38 cellular contexts compared by ENCODE assay signal in genomic region chr5:101253096-101253495, GRCh38.
"Had no signal": no experiment of that assay in that cellular context is flagged by ENCODE, and none has a peak within 500 bp of the region (broad histone marks: within the 10 kb centered on the region; RNA-seq: fewer than 3 reads in every experiment).

No MANE protein-coding gene starts in this region.

- H3K9me3 ChIP-seq: adrenal gland, ascending aorta, body of pancreas, breast epithelium had no signal

- H3K9me3 Mint-ChIP-seq: activated naive CD4-positive, alpha-beta T cell treated with anti-CD3 and anti-CD28 coated beads for 36 hours; activated naive CD4-positive, alpha-beta T cell treated with anti-CD3 and anti-CD28 coated beads, Interleukin-2, amount 10 ng/mL, durations not matched to agents 7 days and 5 days; activated naive CD8-positive, alpha-beta T cell treated with anti-CD3 and anti-CD28 coated beads, Interleukin-2, amount 10 ng/mL, durations not matched to agents 7 days and 5 days; activated T-cell treated with anti-CD3 and anti-CD28 coated beads, Interleukin-2, amount 50 U/mL, for 72 hours; activated T-helper 1 cell treated with anti-CD3 and anti-CD28 coated beads, Interleukin-12 subunit alpha, Interleukin-12 subunit beta, Interleukin-2, Interleukin-4 antibody, amounts not matched to agents 30 ng/mL and 10 ng/mL and 1 ng/mL, durations not matched to agents 14 hours and 24 hours and 36 hours; activated T-helper 17 cell treated with anti-CD3 and anti-CD28 coated beads, Interleukin-2, amount 50 U/mL, for 72 hours; activated T-helper 2 cell treated with anti-CD3 and anti-CD28 coated beads, Interferon-gamma antibody, Interleukin-2, Interleukin-4, amounts not matched to agents 10 μg/mL and 5 μg/mL and 100 μg/mL, durations not matched to agents 14 hours and 24 hours and 36 hours; central memory CD8-positive, alpha-beta T cell had no signal

- H3K36me3 Mint-ChIP-seq: activated naive CD4-positive, alpha-beta T cell treated with anti-CD3 and anti-CD28 coated beads, Interleukin-2, amount 10 ng/mL, durations not matched to agents 7 days and 5 days; activated naive CD4-positive, alpha-beta T cell treated with anti-CD3 and anti-CD28 coated beads, Interleukin-2, amount 50 U/mL, for 24 hours; activated naive CD4-positive, alpha-beta T cell treated with anti-CD3 and anti-CD28 coated beads, Interleukin-2, amount 50 U/mL, for 72 hours; activated naive CD8-positive, alpha-beta T cell; activated naive CD8-positive, alpha-beta T cell treated with anti-CD3 and anti-CD28 coated beads for 36 hours; activated naive CD8-positive, alpha-beta T cell treated with anti-CD3 and anti-CD28 coated beads, Interleukin-2, amount 10 ng/mL, durations not matched to agents 7 days and 5 days; brain had no signal

- H3K4me3 ChIP-seq: adrenal gland, ascending aorta, body of pancreas, breast epithelium, cardiac muscle cell had no signal

- H3K4me3 Mint-ChIP-seq: activated naive CD4-positive, alpha-beta T cell treated with anti-CD3 and anti-CD28 coated beads for 36 hours; activated naive CD4-positive, alpha-beta T cell treated with anti-CD3 and anti-CD28 coated beads, Interleukin-2, amount 10 ng/mL, durations not matched to agents 7 days and 5 days; activated naive CD4-positive, alpha-beta T cell treated with anti-CD3 and anti-CD28 coated beads, Interleukin-2, amount 50 U/mL, for 24 hours; activated naive CD8-positive, alpha-beta T cell; activated naive CD8-positive, alpha-beta T cell treated with anti-CD3 and anti-CD28 coated beads for 36 hours; activated naive CD8-positive, alpha-beta T cell treated with anti-CD3 and anti-CD28 coated beads, Interleukin-2, amount 10 ng/mL, durations not matched to agents 7 days and 5 days; activated naive CD8-positive, alpha-beta T cell treated with anti-CD3 and anti-CD28 coated beads, Interleukin-2, amount 50 U/mL, for 24 hours; activated T-cell treated with anti-CD3 and anti-CD28 coated beads, Interleukin-2, amount 50 U/mL, for 24 hours; activated T-cell treated with anti-CD3 and anti-CD28 coated beads, Interleukin-2, amount 50 U/mL, for 4 hours; activated T-cell treated with anti-CD3 and anti-CD28 coated beads, Interleukin-2, amount 50 U/mL, for 72 hours; activated T-helper 1 cell treated with anti-CD3 and anti-CD28 coated beads, Interleukin-12 subunit alpha, Interleukin-12 subunit beta, Interleukin-2, Interleukin-4 antibody, amounts not matched to agents 30 ng/mL and 10 ng/mL and 1 ng/mL, durations not matched to agents 14 hours and 24 hours and 36 hours; activated T-helper 17 cell treated with anti-CD3 and anti-CD28 coated beads, Interleukin-2, amount 50 U/mL, for 72 hours; brain; central memory CD8-positive, alpha-beta T cell had no signal

- H3K4me1 Mint-ChIP-seq: activated naive CD4-positive, alpha-beta T cell treated with anti-CD3 and anti-CD28 coated beads, Interleukin-2, amount 10 ng/mL, durations not matched to agents 7 days and 5 days; activated naive CD4-positive, alpha-beta T cell treated with anti-CD3 and anti-CD28 coated beads, Interleukin-2, amount 50 U/mL, for 24 hours; activated naive CD8-positive, alpha-beta T cell treated with anti-CD3 and anti-CD28 coated beads for 36 hours; activated naive CD8-positive, alpha-beta T cell treated with anti-CD3 and anti-CD28 coated beads, Interleukin-2, amount 10 ng/mL, durations not matched to agents 7 days and 5 days; activated naive CD8-positive, alpha-beta T cell treated with anti-CD3 and anti-CD28 coated beads, Interleukin-2, amount 50 U/mL, for 24 hours; activated T-helper 17 cell treated with anti-CD3 and anti-CD28 coated beads, Interleukin-2, amount 50 U/mL, for 72 hours; brain; central memory CD8-positive, alpha-beta T cell had no signal

- H3K27ac ChIP-seq: adrenal gland, ascending aorta, body of pancreas, brain microvascular endothelial cell, breast epithelium, cardiac muscle cell had no signal

- H3K27me3 Mint-ChIP-seq: activated naive CD4-positive, alpha-beta T cell treated with anti-CD3 and anti-CD28 coated beads, Interleukin-2, amount 10 ng/mL, durations not matched to agents 7 days and 5 days; activated naive CD4-positive, alpha-beta T cell treated with anti-CD3 and anti-CD28 coated beads, Interleukin-2, amount 50 U/mL, for 24 hours; activated naive CD8-positive, alpha-beta T cell treated with anti-CD3 and anti-CD28 coated beads for 36 hours; activated naive CD8-positive, alpha-beta T cell treated with anti-CD3 and anti-CD28 coated beads, Interleukin-2, amount 50 U/mL, for 24 hours; brain; central memory CD8-positive, alpha-beta T cell had no signal

- H3K36me3 ChIP-seq: adrenal gland, ascending aorta, brain microvascular endothelial cell, breast epithelium, cardiac muscle cell had no signal

- ATAC-seq: activated naive CD4-positive, alpha-beta T cell treated with anti-CD3 and anti-CD28 coated beads, Interleukin-2, amount 50 U/mL, for 72 hours; activated naive CD8-positive, alpha-beta T cell treated with anti-CD3 and anti-CD28 coated beads, Interleukin-2, amount 50 U/mL, for 24 hours; activated T-cell treated with anti-CD3 and anti-CD28 coated beads, Interleukin-2, amount 50 U/mL, for 4 hours; activated T-cell treated with anti-CD3 and anti-CD28 coated beads, Interleukin-2, amount 50 U/mL, for 72 hours; activated T-helper 17 cell treated with anti-CD3 and anti-CD28 coated beads, Interleukin-2, amount 50 U/mL, for 72 hours; body of pancreas had no signal

- H3K27ac Mint-ChIP-seq: activated naive CD4-positive, alpha-beta T cell treated with anti-CD3 and anti-CD28 coated beads for 36 hours; activated naive CD4-positive, alpha-beta T cell treated with anti-CD3 and anti-CD28 coated beads, Interleukin-2, amount 10 ng/mL, durations not matched to agents 7 days and 5 days; activated naive CD4-positive, alpha-beta T cell treated with anti-CD3 and anti-CD28 coated beads, Interleukin-2, amount 50 U/mL, for 24 hours; activated naive CD4-positive, alpha-beta T cell treated with anti-CD3 and anti-CD28 coated beads, Interleukin-2, amount 50 U/mL, for 72 hours; activated naive CD8-positive, alpha-beta T cell; activated naive CD8-positive, alpha-beta T cell treated with anti-CD3 and anti-CD28 coated beads for 36 hours; activated naive CD8-positive, alpha-beta T cell treated with anti-CD3 and anti-CD28 coated beads, Interleukin-2, amount 10 ng/mL, durations not matched to agents 7 days and 5 days; activated naive CD8-positive, alpha-beta T cell treated with anti-CD3 and anti-CD28 coated beads, Interleukin-2, amount 50 U/mL, for 24 hours; activated T-cell treated with anti-CD3 and anti-CD28 coated beads, Interleukin-2, amount 50 U/mL, for 24 hours; activated T-cell treated with anti-CD3 and anti-CD28 coated beads, Interleukin-2, amount 50 U/mL, for 72 hours; activated T-helper 1 cell treated with anti-CD3 and anti-CD28 coated beads, Interleukin-12 subunit alpha, Interleukin-12 subunit beta, Interleukin-2, Interleukin-4 antibody, amounts not matched to agents 30 ng/mL and 10 ng/mL and 1 ng/mL, durations not matched to agents 14 hours and 24 hours and 36 hours; activated T-helper 17 cell treated with anti-CD3 and anti-CD28 coated beads, Interleukin-2, amount 50 U/mL, for 72 hours; activated T-helper 2 cell treated with anti-CD3 and anti-CD28 coated beads, Interferon-gamma antibody, Interleukin-2, Interleukin-4, amounts not matched to agents 10 μg/mL and 5 μg/mL and 100 μg/mL, durations not matched to agents 14 hours and 24 hours and 36 hours; brain had no signal

- H3K27me3 ChIP-seq: adrenal gland, ascending aorta, body of pancreas, brain microvascular endothelial cell, breast epithelium, cardiac muscle cell had no signal

- DNase-seq: activated effector memory CD4-positive, alpha-beta T cell treated with anti-CD3 and anti-CD28 coated beads, Interleukin-2, amount 50 U/mL, for 16 hours; activated effector memory CD4-positive, alpha-beta T cell treated with Interleukin-2 at 50 U/mL for 16 hours; activated gamma-delta T cell; activated gamma-delta T cell treated with Interleukin-2 at 50 U/mL for 16 hours; activated naive CD4-positive, alpha-beta T cell; activated naive CD4-positive, alpha-beta T cell treated with anti-CD3 and anti-CD28 coated beads for 36 hours; activated naive CD4-positive, alpha-beta T cell treated with anti-CD3 and anti-CD28 coated beads, Interleukin-2, amount 10 ng/mL, durations not matched to agents 7 days and 5 days; activated naive CD4-positive, alpha-beta T cell treated with anti-CD3 and anti-CD28 coated beads, Interleukin-2, amount 50 U/mL, for 16 hours; activated naive CD4-positive, alpha-beta T cell treated with Interleukin-2 at 50 U/mL for 16 hours; activated naive CD8-positive, alpha-beta T cell treated with anti-CD3 and anti-CD28 coated beads for 36 hours; activated naive CD8-positive, alpha-beta T cell treated with anti-CD3 and anti-CD28 coated beads, Interleukin-2, amount 10 ng/mL, durations not matched to agents 7 days and 5 days; activated naive CD8-positive, alpha-beta T cell treated with anti-CD3 and anti-CD28 coated beads, Interleukin-2, amount 50 U/mL, for 24 hours; activated T-cell treated with anti-CD3 and anti-CD28 coated beads, Interleukin-2, amount 50 U/mL, for 1 hour; activated T-cell treated with anti-CD3 and anti-CD28 coated beads, Interleukin-2, amount 50 U/mL, for 24 hours; activated T-cell treated with anti-CD3 and anti-CD28 coated beads, Interleukin-2, amount 50 U/mL, for 4 hours; activated T-cell treated with anti-CD3 and anti-CD28 coated beads, Interleukin-2, amount 50 U/mL, for 48 hours; activated T-cell treated with anti-CD3 and anti-CD28 coated beads, Interleukin-2, amount 50 U/mL, for 72 hours; adrenal gland; amniotic stem cell; amygdala; anterior cingulate cortex; aorta; body of pancreas; brain microvascular endothelial cell; caudate nucleus; central memory CD4-positive, alpha-beta T cell; cerebellar nuclear complex had no signal

- H3K4me1 ChIP-seq: adrenal gland, ascending aorta, body of pancreas, breast epithelium had no signal
